ENCODE assay signal across 17 cellular contexts in genomic region chr18:53819174-53819573, GRCh38.
A peak's percentile ranks its signal among the peaks of the same experiment; 100 is the strongest.
DNase-seq lines count a peak whose midpoint lies in the region; ATAC-seq and TF ChIP-seq lines count a peak whose summit lies in the region.
"Had no signal": no experiment of that assay in that cellular context is flagged by ENCODE, and none has a peak within 500 bp of the region (broad histone marks: within the 10 kb centered on the region; RNA-seq: fewer than 3 reads in every experiment).

No MANE protein-coding gene starts in this region.

- no peaks in the 10 kb centered on the region for H3F3A ChIP-seq in smooth muscle cell (ENCODE audit: low read depth)
- H3F3A ChIP-seq in PC-9 (ENCODE audit: insufficient read depth, low read depth), result no peaks in the 10 kb centered on the region

- WGBS in hepatocyte (ENCODE audit: low lambda C conversion rate, missing lambda C conversion rate), result 100% methylated on average over 1 of the region's 1 CpG
- 95% methylated on average over 1 of the region's 1 CpG for WGBS in smooth muscle cell (ENCODE audit: low lambda C conversion rate)

- CTCF ChIA-PET in PC-9 (lab: Charles Lee), result no interaction called here

- no peak overlapping the region for H3K9ac ChIP-seq in smooth muscle cell (ENCODE audit: low read depth)

- intact Hi-C loops in PC-9 (cut with micrococcal nuclease; ENCODE audit: unreplicated experiment), result no loop called here

- no peak for TF ChIP-seq CTCF in hepatocyte (IDR thresholded peaks at IDR 0.05; ENCODE audit: poor library complexity)
- TF ChIP-seq CTCF in smooth muscle cell (IDR thresholded peaks at IDR 0.05; ENCODE audit: borderline replicate concordance, insufficient read depth, poor library complexity, severe bottlenecking), result no peak
- no peak for TF ChIP-seq CTCF in PC-9 (conservative IDR thresholded peaks at IDR 0.05)

- H3K4me1 ChIP-seq in hepatocyte (ENCODE audit: insufficient read depth) (peaks cover 12% of the 10 kb centered on the region), smooth muscle cell (ENCODE audit: low read depth) (peaks cover 3% of the 10 kb centered on the region), PC-9 (replicated peaks; ENCODE audit: insufficient read depth) (no peaks in the 10 kb centered on the region)

- POLR2A ChIA-PET in PC-9 (lab: Charles Lee; ENCODE audit: unreplicated experiment), result no interaction called here

- H3K27ac ChIP-seq in hepatocyte, result peak overlapping the region; percentile 64
- H3K27ac ChIP-seq in smooth muscle cell (ENCODE audit: low read depth), result peak overlapping the region; percentile 62
- no peak overlapping the region for H3K27ac ChIP-seq in PC-9

- no peaks in the 10 kb centered on the region for H3K9me2 ChIP-seq in hepatocyte (replicated peaks; ENCODE audit: insufficient read depth)
- H3K9me2 ChIP-seq in PC-9 (ENCODE audit: insufficient read depth), result no peaks in the 10 kb centered on the region

- DNase-seq in NCI-H446 treated with DMSO at 0.1 percent for 48 hours (lab: John Stamatoyannopoulos, UW) (peak; percentile 57), glomerular visceral epithelial cell (ENCODE audit: extremely low spot score) (peak; percentile 44), hepatocyte (ENCODE audit: low spot score) (no peak), smooth muscle cell (lab: John Stamatoyannopoulos, UW; ENCODE audit: unreplicated experiment) (no peak), SHP77 treated with DMSO at 0.1 percent for 48 hours (lab: John Stamatoyannopoulos, UW) (no peak), PC-9 (no peak)
- DNase-seq: C1 segment of cervical spinal cord; CD8-positive, alpha-beta memory T cell; DMS79 treated with DMSO at 0.1 percent for 48 hours; H9; KBM-7; NCI-H1417; NCI-H187; NCI-H69; NK-92 treated with Interleukin-12 subunit alpha and Interleukin-12 subunit beta, amount 100 ng/mL, for 24 hours had no signal

- H3K36me3 ChIP-seq in hepatocyte (replicated peaks; ENCODE audit: insufficient read depth, low read depth), result no peaks in the 10 kb centered on the region
- no peaks in the 10 kb centered on the region for H3K36me3 ChIP-seq in smooth muscle cell (ENCODE audit: low read depth)
- H3K36me3 ChIP-seq in PC-9 (ENCODE audit: low read depth), result no peaks in the 10 kb centered on the region

- H4K20me1 ChIP-seq in hepatocyte (ENCODE audit: insufficient read depth, poor library complexity, severe bottlenecking), result no peaks in the 10 kb centered on the region
- no peaks in the 10 kb centered on the region for H4K20me1 ChIP-seq in smooth muscle cell (ENCODE audit: low read depth)
- no peaks in the 10 kb centered on the region for H4K20me1 ChIP-seq in PC-9 (ENCODE audit: insufficient read depth)

- no peak overlapping the region for H3K4me2 ChIP-seq in hepatocyte
- H3K4me2 ChIP-seq in smooth muscle cell, result peak overlapping the region; percentile 65
- H3K4me2 ChIP-seq in PC-9, result no peak overlapping the region

- BruUV-seq in PC-9 (replicated peaks; lab: Mats Ljungman, UMichigan), result no TSS peak

- H3K27me3 ChIP-seq in hepatocyte, result no peaks in the 10 kb centered on the region
- no peaks in the 10 kb centered on the region for H3K27me3 ChIP-seq in smooth muscle cell (ENCODE audit: low read depth)
- H3K27me3 ChIP-seq in PC-9 (ENCODE audit: insufficient read depth, low read depth), result no peaks in the 10 kb centered on the region

- H3K79me2 ChIP-seq in hepatocyte (no peaks in the 10 kb centered on the region), smooth muscle cell (ENCODE audit: low read depth) (no peaks in the 10 kb centered on the region), PC-9 (ENCODE audit: low read depth) (no peaks in the 10 kb centered on the region)

- H3K4me3 ChIP-seq in hepatocyte (no peak overlapping the region), smooth muscle cell (no peak overlapping the region), PC-9 (no peak overlapping the region)

- no peaks in the 10 kb centered on the region for H3K9me3 ChIP-seq in hepatocyte (ENCODE audit: low read depth)
- H3K9me3 ChIP-seq in smooth muscle cell (replicated peaks; ENCODE audit: low read depth), result no peaks in the 10 kb centered on the region
- no peaks in the 10 kb centered on the region for H3K9me3 ChIP-seq in PC-9 (ENCODE audit: insufficient read depth, low read depth)

- H2AFZ ChIP-seq in hepatocyte (no peak overlapping the region), smooth muscle cell (ENCODE audit: low read depth) (no peak overlapping the region), PC-9 (no peak overlapping the region)

- ATAC-seq in GM19463 (IDR thresholded peaks at IDR 0.05; ENCODE audit: unreplicated experiment), result no peak
- ATAC-seq: HepG2 had no signal

Comparison
In these comparisons a context has a peak if more than half of its experiments do, and no peak if none do; other contexts are left out.
1. DNase-seq: peak in NCI-H446 treated with DMSO at 0.1 percent for 48 hours (single experiment) and glomerular visceral epithelial cell (single experiment); none in hepatocyte (single experiment), smooth muscle cell (single experiment), SHP77 treated with DMSO at 0.1 percent for 48 hours (single experiment) and PC-9 (0 of 2).